In the genomic region with DNA sequence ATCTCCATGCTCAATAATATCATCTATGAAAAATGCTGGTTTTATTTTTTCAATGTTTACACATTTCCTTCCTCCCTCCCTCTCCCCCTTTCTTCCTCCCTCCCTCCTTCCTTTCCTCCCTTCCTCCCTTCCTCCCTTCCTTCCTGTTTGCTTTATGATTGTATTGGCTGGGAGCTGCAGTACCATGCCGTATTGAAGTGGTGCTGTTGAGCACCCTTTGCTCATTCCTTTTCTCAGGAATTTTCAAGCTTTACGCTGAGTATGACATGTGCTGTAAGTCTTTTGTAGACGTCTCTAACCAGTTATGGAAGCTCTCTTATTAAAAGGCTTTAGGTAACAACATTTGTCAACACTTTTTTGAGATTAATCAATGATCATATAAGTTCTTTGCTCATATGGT, we compare ENCODE assay signal across 14 cellular contexts.
DNase-seq lines count a peak whose midpoint lies in the region; ATAC-seq and TF ChIP-seq lines count a peak whose summit lies in the region.
"Had no signal": no experiment of that assay in that cellular context is flagged by ENCODE, and none has a peak within 500 bp of the region (broad histone marks: within the 10 kb centered on the region; RNA-seq: fewer than 3 reads in every experiment).

No MANE protein-coding gene starts in this region.

- ATAC-seq in activated T-cell treated with anti-CD3 and anti-CD28 coated beads, Interleukin-2, amount 50 U/mL, for 4 hours = no peak
- ATAC-seq: gastrocnemius medialis had no signal

- peaks cover 7% of the 10 kb centered on the region for H3K9me3 Mint-ChIP-seq in activated T-cell treated with anti-CD3 and anti-CD28 coated beads, Interleukin-2, amount 50 U/mL, for 4 hours

- no peak overlapping the region for H3K4me3 Mint-ChIP-seq in activated T-cell treated with anti-CD3 and anti-CD28 coated beads, Interleukin-2, amount 50 U/mL, for 4 hours
- H3K4me3 Mint-ChIP-seq: memory B cell had no signal

- TF ChIP-seq CTCF in AG10803 (conservative IDR thresholded peaks at IDR 0.05; ENCODE audit: low read length) (peak; percentile 33), astrocyte of the cerebellum (IDR thresholded peaks at IDR 0.05; ENCODE audit: low read depth, low read length, missing control alignments) (peak; percentile 15)

- peaks cover 15% of the 10 kb centered on the region for H3K27me3 Mint-ChIP-seq in activated T-cell treated with anti-CD3 and anti-CD28 coated beads, Interleukin-2, amount 50 U/mL, for 4 hours (ENCODE audit: low read depth)

- H3K36me3 Mint-ChIP-seq in activated T-cell treated with anti-CD3 and anti-CD28 coated beads, Interleukin-2, amount 50 U/mL, for 4 hours (ENCODE audit: insufficient read depth) = no peaks in the 10 kb centered on the region
- H3K36me3 Mint-ChIP-seq: memory B cell had no signal

- peaks cover 2% of the 10 kb centered on the region for H3K4me1 Mint-ChIP-seq in activated T-cell treated with anti-CD3 and anti-CD28 coated beads, Interleukin-2, amount 50 U/mL, for 4 hours (ENCODE audit: low read depth)
- H3K4me1 Mint-ChIP-seq: memory B cell had no signal

- in situ Hi-C loops in astrocyte of the cerebellum (cut with HindIII; ENCODE audit: low sequenced_read_pairs) = no loop called here

- H3K4me3 ChIP-seq in AG10803 (ENCODE audit: low read length) (no peak overlapping the region), astrocyte of the cerebellum (ENCODE audit: low read depth, low read length) (no peak overlapping the region)
- H3K4me3 ChIP-seq: gastrocnemius medialis, Peyer's patch had no signal

- DNase-seq in AG10803 (ENCODE audit: low read depth) (peak; percentile 33), HT-29 (ENCODE audit: low spot score) (peak; percentile 10), astrocyte of the cerebellum (ENCODE audit: low read depth) (no peak), left kidney (ENCODE audit: low read depth, low spot score) (peak; percentile 60), globus pallidus (ENCODE audit: low spot score) (no peak), ureter (ENCODE audit: low spot score) (no peak), NCI-H2227 (lab: John Stamatoyannopoulos, UW; ENCODE audit: unreplicated experiment) (no peak)
- DNase-seq in activated T-cell treated with anti-CD3 and anti-CD28 coated beads, Interleukin-2, amount 50 U/mL, for 4 hours = no peak
- DNase-seq: activated T-cell treated with anti-CD3 and anti-CD28 coated beads for 4 hours, gastrocnemius medialis, NCI-H146, Peyer's patch, trophoblast cell had no signal

Comparison
In these comparisons a context has a peak if more than half of its experiments do, and no peak if none do; other contexts are left out.
1. DNase-seq: peak in AG10803 (single experiment), HT-29 (single experiment) and left kidney (single experiment); none in astrocyte of the cerebellum (single experiment), activated T-cell treated with anti-CD3 and anti-CD28 coated beads, Interleukin-2, amount 50 U/mL, for 4 hours (single experiment), globus pallidus (single experiment), ureter (single experiment) and NCI-H2227 (single experiment).